ENCODE assay signal across 9 cellular contexts in the genomic region with DNA sequence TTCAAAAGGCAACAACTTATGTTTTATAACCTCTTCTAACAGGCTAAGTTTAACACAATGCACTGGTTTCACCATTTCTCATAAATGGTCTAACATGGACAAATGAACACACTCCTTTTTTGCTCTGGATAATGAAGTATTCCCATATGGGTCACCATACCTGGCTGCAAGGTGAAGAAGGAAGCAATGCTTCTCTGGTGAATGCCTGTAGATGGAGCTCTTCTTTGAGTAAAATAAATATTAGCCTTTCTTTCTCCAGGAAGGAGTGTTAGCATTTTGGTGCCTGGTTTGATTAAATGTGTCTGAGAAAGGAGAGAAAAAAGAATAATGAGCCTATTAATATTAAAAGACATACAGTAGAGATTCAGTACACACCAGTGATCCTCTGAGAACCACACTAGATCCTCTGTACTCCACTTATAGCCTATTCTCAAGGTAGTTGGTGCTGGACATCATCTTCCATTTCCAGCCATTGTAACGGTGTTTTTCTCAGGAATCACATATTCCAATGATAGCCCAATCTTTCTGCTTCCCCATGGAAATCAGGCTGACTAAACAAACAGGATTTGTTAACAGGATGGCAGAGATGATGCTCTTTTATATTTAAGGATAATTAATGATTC. TPM values are rescaled to one million over a fixed set of nuclear protein-coding genes. Genes with fewer than 3 reads are reported as not detected.
DNase-seq lines count a peak whose midpoint lies in the region; ATAC-seq, FAIRE-seq and TF ChIP-seq lines count a peak whose summit lies in the region.
"Had no signal": no experiment of that assay in that cellular context is flagged by ENCODE, and none has a peak within 500 bp of the region (broad histone marks: within the 10 kb centered on the region; RNA-seq: fewer than 3 reads in every experiment).

No MANE protein-coding gene starts in this region.

- H3K36me3 ChIP-seq in BJ (ENCODE audit: control insufficient read depth, insufficient read depth, low read length) (peaks cover 3% of the 10 kb centered on the region), kidney epithelial cell (ENCODE audit: control insufficient read depth, insufficient read depth, low read length) (no peaks in the 10 kb centered on the region)

- no peak for ATAC-seq in GM21619 (IDR thresholded peaks at IDR 0.05; ENCODE audit: unreplicated experiment)
- no peak for ATAC-seq in HG03108 (IDR thresholded peaks at IDR 0.05; ENCODE audit: unreplicated experiment)

- TF ChIP-seq CTCF in BJ (IDR thresholded peaks at IDR 0.05; ENCODE audit: insufficient read depth, low read depth, low read length) (peak; percentile 30), kidney epithelial cell (IDR thresholded peaks at IDR 0.05; ENCODE audit: insufficient read depth, low read length, poor library complexity, severe bottlenecking) (peak; percentile 60)

- POLR2A ChIA-PET in BJ (lab: Charles Lee) = interaction anchor here (0.6 kb wide), 1 partner anchor 200 kb away, joined by 3 read pairs; no protein-coding TSS in a partner anchor

- CTCF ChIA-PET in BJ (lab: Yijun Ruan, JAX) = interaction anchor here (1.2 to 1.3 kb wide), 2 partner anchors 8 to 16 kb away, joined by 3 read pairs; no protein-coding TSS in a partner anchor

- peak; percentile 50 for FAIRE-seq in GM18507 (lab: Jason Lieb, UNC)

- H3K4me3 ChIP-seq in BJ (ENCODE audit: low read depth, low read length) (no peak overlapping the region), kidney epithelial cell (ENCODE audit: low read depth, low read length) (no peak overlapping the region)

- H3K27me3 ChIP-seq in BJ (ENCODE audit: control insufficient read depth, insufficient read depth, low read length) (no peaks in the 10 kb centered on the region), kidney epithelial cell (ENCODE audit: control insufficient read depth, insufficient read depth, low read length) (no peaks in the 10 kb centered on the region)
- H3K27me3 ChIP-seq: neutrophil had no signal

- no peak for DNase-seq in BJ (ENCODE audit: low read depth)
- no peak for DNase-seq in GM18507 (ENCODE audit: extremely low spot score, insufficient read length, low read depth)
- DNase-seq in SW480 (ENCODE audit: low spot score) = peak; percentile 60
- DNase-seq in kidney epithelial cell (ENCODE audit: low read depth) = no peak
- DNase-seq in SHP77 (lab: John Stamatoyannopoulos, UW) = no peak
- no peak for DNase-seq in mesenteric fat pad (ENCODE audit: low spot score)

RNA-seq across cellular contexts. Expression of a gene that starts 17.6 kb away (rescaled TPM):
- polyA plus RNA-seq in BJ (2011; rRNA removed) = 57.8 and 93.7 TPM in 2 replicates
- polyA minus RNA-seq in BJ (2011; rRNA and poly(A)+ RNA removed) = 34.7 and 46.6 TPM in 2 replicates
- total RNA-seq in kidney epithelial cell (46.3 and 51.0 TPM in 2 replicates), mesenteric fat pad (53.8 TPM)

RNA-seq across cellular contexts. Expression of a gene that starts 21.9 kb away (rescaled TPM):
- 1.4 and 2.8 TPM in 2 replicates for polyA plus RNA-seq in BJ (2011; rRNA removed)
- 1.0 and 2.2 TPM in 2 replicates for polyA minus RNA-seq in BJ (2011; rRNA and poly(A)+ RNA removed)
- total RNA-seq in kidney epithelial cell (1.7 and 6.2 TPM in 2 replicates), mesenteric fat pad (not detected)

RNA-seq across cellular contexts. Expression of a gene that starts 37.4 kb away (rescaled TPM):
- polyA plus RNA-seq in BJ (2011; rRNA removed) = 29.4 and 39.9 TPM in 2 replicates
- polyA minus RNA-seq in BJ (2011; rRNA and poly(A)+ RNA removed) = 33.4 and 69.0 TPM in 2 replicates
- 50.8 and 65.6 TPM in 2 replicates for total RNA-seq in kidney epithelial cell
- 108 TPM for total RNA-seq in mesenteric fat pad

RNA-seq across cellular contexts. Expression of a gene that starts 38.1 kb away (rescaled TPM):
- polyA plus RNA-seq in BJ (2011; rRNA removed) = 10.5 and 12.6 TPM in 2 replicates
- polyA minus RNA-seq in BJ (2011; rRNA and poly(A)+ RNA removed) = 27.3 and 47.0 TPM in 2 replicates
- total RNA-seq in kidney epithelial cell = 8.7 and 11.9 TPM in 2 replicates
- total RNA-seq in mesenteric fat pad = 7.2 TPM
